18 cellular contexts compared by ENCODE assay signal in genomic region chr2:86615596-86615995, GRCh38. TPM values are rescaled to one million over a fixed set of nuclear protein-coding genes. Genes with fewer than 3 reads are reported as not detected.
DNase-seq lines count a peak whose midpoint lies in the region; ATAC-seq, FAIRE-seq and TF ChIP-seq lines count a peak whose summit lies in the region.
"Had no signal": no experiment of that assay in that cellular context is flagged by ENCODE, and none has a peak within 500 bp of the region (broad histone marks: within the 10 kb centered on the region; RNA-seq: fewer than 3 reads in every experiment).

No MANE protein-coding gene starts in this region.

- H3K27ac ChIP-seq in liver (ENCODE audit: low read depth in 1 of 2, low read length in 2 of 2): no peak overlapping the region
- H3K27ac ChIP-seq: BLaER1, GM23248 had no signal

- TF ChIP-seq RAD21 in liver (IDR thresholded peaks at IDR 0.05): peak; percentile 51 to 70

- peak overlapping the region; percentile 46 for H3K27ac Mint-ChIP-seq in activated naive CD8-positive, alpha-beta T cell
- H3K27ac Mint-ChIP-seq in activated naive CD8-positive, alpha-beta T cell treated with anti-CD3 and anti-CD28 coated beads for 36 hours: no peak overlapping the region
- no peak overlapping the region for H3K27ac Mint-ChIP-seq in WTC11
- H3K27ac Mint-ChIP-seq: CD14-positive monocyte had no signal

- peaks cover 46% of the 10 kb centered on the region for H3K79me2 ChIP-seq in Loucy (ENCODE audit: insufficient read depth, low read length)

- H2AFZ ChIP-seq in Loucy (ENCODE audit: low read length): no peak overlapping the region
- H2AFZ ChIP-seq: GM23248 had no signal

- H3K4me3 Mint-ChIP-seq in activated naive CD8-positive, alpha-beta T cell: no peak overlapping the region
- H3K4me3 Mint-ChIP-seq in activated naive CD8-positive, alpha-beta T cell treated with anti-CD3 and anti-CD28 coated beads for 36 hours: no peak overlapping the region
- no peak overlapping the region for H3K4me3 Mint-ChIP-seq in WTC11
- H3K4me3 Mint-ChIP-seq: CD14-positive monocyte; CD4-positive, alpha-beta memory T cell had no signal

- TF ChIP-seq CTCF in Loucy (conservative IDR thresholded peaks at IDR 0.05; ENCODE audit: low read length) (no peak), WTC11 (IDR thresholded peaks at IDR 0.05) (no peak), liver (IDR thresholded peaks at IDR 0.05; ENCODE audit: low read depth, low read length, missing input control) (no peak)

- H3K4me2 ChIP-seq in Loucy (ENCODE audit: low read depth, low read length, poor library complexity, severe bottlenecking): peak overlapping the region; percentile 45
- H3K4me2 ChIP-seq: BLaER1 had no signal

- H3K9ac ChIP-seq in Loucy (ENCODE audit: low read depth, low read length, poor library complexity, severe bottlenecking) (no peak overlapping the region), liver (ENCODE audit: low read depth in 1 of 2, low read length in 2 of 2) (no peak overlapping the region)
- H3K9ac ChIP-seq: BLaER1, GM23248 had no signal

- H3K4me1 ChIP-seq in Loucy (ENCODE audit: insufficient read depth, low read length, poor library complexity, severe bottlenecking) (peaks cover 45% of the 10 kb centered on the region), liver (ENCODE audit: control insufficient read depth in 4 of 4, insufficient read depth in 4 of 4, low read length in 3 of 4) (peaks cover 2 to 27% (median 9%) of the 10 kb centered on the region in 4 donors)

- H3K9me3 ChIP-seq in Loucy (ENCODE audit: insufficient read depth, low read depth, low read length) (no peaks in the 10 kb centered on the region), liver (ENCODE audit: control insufficient read depth in 4 of 4, low read length in 3 of 4) (no peaks in the 10 kb centered on the region)
- H3K9me3 ChIP-seq: BLaER1, HAP-1 had no signal

- H3K4me3 ChIP-seq in Loucy (ENCODE audit: low read length, poor library complexity, severe bottlenecking) (no peak overlapping the region), liver (ENCODE audit: low read depth in 1 of 3, low read length in 3 of 3) (no peak overlapping the region)
- H3K4me3 ChIP-seq: BLaER1, GM12878, GM23248, HAP-1 had no signal

- H3K36me3 Mint-ChIP-seq in activated naive CD8-positive, alpha-beta T cell: peaks cover 23% of the 10 kb centered on the region
- H3K36me3 Mint-ChIP-seq in activated naive CD8-positive, alpha-beta T cell treated with anti-CD3 and anti-CD28 coated beads for 36 hours: peaks cover 52% of the 10 kb centered on the region
- H3K36me3 Mint-ChIP-seq in WTC11: peaks cover 6% of the 10 kb centered on the region

- POLR2A ChIA-PET in WTC11 (lab: Charles Lee): no interaction called here

- H3K9me3 Mint-ChIP-seq in activated naive CD8-positive, alpha-beta T cell (ENCODE audit: low read depth): no peaks in the 10 kb centered on the region
- H3K9me3 Mint-ChIP-seq in activated naive CD8-positive, alpha-beta T cell treated with anti-CD3 and anti-CD28 coated beads for 36 hours: no peaks in the 10 kb centered on the region
- no peaks in the 10 kb centered on the region for H3K9me3 Mint-ChIP-seq in WTC11
- H3K9me3 Mint-ChIP-seq: CD14-positive monocyte; CD4-positive, alpha-beta memory T cell had no signal

- FAIRE-seq in RCC 7860 (lab: Jason Lieb, UNC): no peak
- FAIRE-seq: GM12878 had no signal

- peaks cover 13% of the 10 kb centered on the region for H3K36me3 ChIP-seq in Loucy (ENCODE audit: insufficient read depth, low read length)
- peaks cover 4 to 42% (median 27%) of the 10 kb centered on the region in 4 donors for H3K36me3 ChIP-seq in liver (ENCODE audit: control insufficient read depth in 4 of 4, insufficient read depth in 3 of 4, low read depth in 1 of 4, low read length in 3 of 4)

- H3F3A ChIP-seq in Loucy (ENCODE audit: low read depth): no peaks in the 10 kb centered on the region

- no peak for DNase-seq in activated naive CD8-positive, alpha-beta T cell treated with anti-CD3 and anti-CD28 coated beads for 36 hours
- no peak for DNase-seq in WTC11 (ENCODE audit: low spot score)
- DNase-seq in RCC 7860 (ENCODE audit: low spot score): no peak
- no peak for DNase-seq in DMS53 treated with DMSO at 0.1 percent for 48 hours (lab: John Stamatoyannopoulos, UW; ENCODE audit: unreplicated experiment)
- DNase-seq: 8988T; Calu3; CD4-positive, alpha-beta memory T cell; DND-41; EL; GM23248 had no signal

- no peaks in the 10 kb centered on the region for H3K27me3 ChIP-seq in Loucy (ENCODE audit: insufficient read depth, low read length, poor library complexity, severe bottlenecking)
- no peaks in the 10 kb centered on the region for H3K27me3 ChIP-seq in liver (ENCODE audit: control insufficient read depth in 4 of 4, insufficient read depth in 4 of 4, low read length in 3 of 4)
- H3K27me3 ChIP-seq: BLaER1 had no signal

- H4K20me1 ChIP-seq in Loucy (ENCODE audit: insufficient read depth, low read length, poor library complexity, severe bottlenecking): peaks cover 37% of the 10 kb centered on the region

- H3K4me1 Mint-ChIP-seq in activated naive CD8-positive, alpha-beta T cell (ENCODE audit: low read depth): peaks cover 57% of the 10 kb centered on the region
- H3K4me1 Mint-ChIP-seq in activated naive CD8-positive, alpha-beta T cell treated with anti-CD3 and anti-CD28 coated beads for 36 hours: peaks cover 52% of the 10 kb centered on the region
- H3K4me1 Mint-ChIP-seq in WTC11: no peaks in the 10 kb centered on the region

- CTCF ChIA-PET in WTC11 (lab: Charles Lee): no interaction called here

- no peak for ATAC-seq in WTC11
- ATAC-seq in SK-N-SH treated with all-trans-retinoic acid at 6 μM for 48 hours: no peak
- ATAC-seq: GM12878 had no signal

- H3K27me3 Mint-ChIP-seq in activated naive CD8-positive, alpha-beta T cell: no peaks in the 10 kb centered on the region
- no peaks in the 10 kb centered on the region for H3K27me3 Mint-ChIP-seq in activated naive CD8-positive, alpha-beta T cell treated with anti-CD3 and anti-CD28 coated beads for 36 hours
- H3K27me3 Mint-ChIP-seq in WTC11 (ENCODE audit: low read depth): no peaks in the 10 kb centered on the region
- H3K27me3 Mint-ChIP-seq: CD4-positive, alpha-beta memory T cell had no signal

- H3K9me2 ChIP-seq in Loucy (replicated peaks; ENCODE audit: low read depth, low read length): no peaks in the 10 kb centered on the region

TF ChIP-seq in WTC11, 78 proteins besides CTCF, POLR2A, EP300 and RAD21:
- peak; percentile 91 for TF ChIP-seq GABPB1 (CRISPR knock-in tag; IDR thresholded peaks at IDR 0.05)
- TF ChIP-seq E2F5 (CRISPR knock-in tag; IDR thresholded peaks at IDR 0.05): no peak

TF ChIP-seq in liver, 16 proteins besides CTCF, POLR2A, EP300 and RAD21 (continues in another document):
- TF ChIP-seq HNF4A (conservative IDR thresholded peaks at IDR 0.05) (peak; percentile 84 to 86), FOXA1 (IDR thresholded peaks at IDR 0.05) (no peak), FOXA2 (IDR thresholded peaks at IDR 0.05) (peak; percentile 26), RXRA (IDR thresholded peaks at IDR 0.05) (peak; percentile 54 to 65), GABPA (IDR thresholded peaks at IDR 0.05 in 1 of 2, conservative IDR thresholded peaks at IDR 0.05 in 1 of 2) (no peak), ATF3 (IDR thresholded peaks at IDR 0.05) (peak; percentile 56)

TF ChIP-seq in SK-N-SH treated with all-trans-retinoic acid at 6 μM for 48 hours, 23 proteins besides CTCF, POLR2A, EP300 and RAD21 (continues in another document):
- TF ChIP-seq ESRRG (CRISPR knock-in tag; IDR thresholded peaks at IDR 0.05) (no peak), TOX (CRISPR knock-in tag; IDR thresholded peaks at IDR 0.05; ENCODE audit: borderline replicate concordance) (no peak), ZNF70 (CRISPR knock-in tag; IDR thresholded peaks at IDR 0.05) (no peak), ISL1 (CRISPR knock-in tag; IDR thresholded peaks at IDR 0.05) (no peak), TSHZ2 (CRISPR knock-in tag; IDR thresholded peaks at IDR 0.05) (no peak), GLIS3 (CRISPR knock-in tag; IDR thresholded peaks at IDR 0.05) (no peak), ZC3H10 (CRISPR knock-in tag; IDR thresholded peaks at IDR 0.05) (no peak), OSR1 (CRISPR knock-in tag; IDR thresholded peaks at IDR 0.05) (no peak), BACH2 (CRISPR knock-in tag; IDR thresholded peaks at IDR 0.05; ENCODE audit: borderline replicate concordance) (no peak), ZFP30 (CRISPR knock-in tag; IDR thresholded peaks at IDR 0.05) (no peak)

RNA-seq across cellular contexts. Expression of gene RNF103, which starts 8.1 kb away (rescaled TPM):
- 10 to 100 TPM; 11.8 to 12.2 TPM for total RNA-seq in activated naive CD8-positive, alpha-beta T cell treated with anti-CD3 and anti-CD28 coated beads for 36 hours
- total RNA-seq in WTC11 (2021) (6.8 to 9.0 TPM (median 8.0 TPM) in 3 replicates), liver (10 to 100 TPM; 18.5 to 38.2 TPM)
- 10 to 100 TPM; 15.4 to 20.4 TPM for polyA plus RNA-seq in liver

RNA-seq across cellular contexts. Expression of gene CHMP3, which starts 52.4 kb away (rescaled TPM):
- total RNA-seq in activated naive CD8-positive, alpha-beta T cell treated with anti-CD3 and anti-CD28 coated beads for 36 hours: 10 to 100 TPM; 40.5 to 42.6 TPM
- total RNA-seq in WTC11 (2021) (21.3 to 22.7 TPM (median 22.7 TPM) in 3 replicates), liver (10 to 100 TPM; 20.6 to 25.0 TPM)
- polyA plus RNA-seq in liver: 10 to 100 TPM; 23.0 to 25.1 TPM
